ENCODE assay signal across 8 cellular contexts in genomic region chr9:33158555-33159057, GRCh38. TPM values are rescaled to one million over a fixed set of nuclear protein-coding genes. Genes with fewer than 3 reads are reported as not detected.
DNase-seq lines count a peak whose midpoint lies in the region; ATAC-seq and TF ChIP-seq lines count a peak whose summit lies in the region.

No MANE protein-coding gene starts in this region.

- peak overlapping the region; percentile 92 for H3K27ac Mint-ChIP-seq in activated naive CD8-positive, alpha-beta T cell treated with anti-CD3 and anti-CD28 coated beads for 36 hours
- peak overlapping the region; percentile 94 to 98 (median 98) for H3K27ac Mint-ChIP-seq in naive B cell

- peak overlapping the region; percentile 64 for H3K4me3 Mint-ChIP-seq in activated naive CD8-positive, alpha-beta T cell treated with anti-CD3 and anti-CD28 coated beads for 36 hours
- peak overlapping the region; percentile 71 to 93 (median 86) for H3K4me3 Mint-ChIP-seq in naive B cell

- peaks cover under 1% of the 10 kb centered on the region for H3K9me3 Mint-ChIP-seq in activated naive CD8-positive, alpha-beta T cell treated with anti-CD3 and anti-CD28 coated beads for 36 hours
- peaks cover 0 to 2% (median 0%) of the 10 kb centered on the region in 7 donors for H3K9me3 Mint-ChIP-seq in naive B cell

- TF ChIP-seq CTCF in AG04450 (IDR thresholded peaks at IDR 0.05; ENCODE audit: low read depth, low read length), result no peak

- H3K27ac ChIP-seq in AG04450 (ENCODE audit: low read depth, low read length), result peak overlapping the region; percentile 92

- CTCF ChIA-PET in AG04450 (lab: Charles Lee), result no interaction called here

- POLR2A ChIA-PET in AG04450 (lab: Yijun Ruan, JAX), result interaction anchor here (1.4 kb wide), 1 partner anchor 8 kb away, joined by 4 read pairs; the partner anchor contains the start of gene B4GALT1

- peaks cover 82% of the 10 kb centered on the region for H3K4me1 Mint-ChIP-seq in activated naive CD8-positive, alpha-beta T cell treated with anti-CD3 and anti-CD28 coated beads for 36 hours
- H3K4me1 Mint-ChIP-seq in naive B cell, result peaks cover 80 to 96% (median 86%) of the 10 kb centered on the region in 3 donors

- peaks cover 10% of the 10 kb centered on the region for H3K36me3 Mint-ChIP-seq in activated naive CD8-positive, alpha-beta T cell treated with anti-CD3 and anti-CD28 coated beads for 36 hours
- H3K36me3 Mint-ChIP-seq in naive B cell, result peaks cover 0 to 11% of the 10 kb centered on the region in 2 donors

- DNase-seq in AG04450 (ENCODE audit: low read depth, low spot score), result no peak
- no peak for DNase-seq in activated naive CD8-positive, alpha-beta T cell treated with anti-CD3 and anti-CD28 coated beads for 36 hours
- no peak for DNase-seq in naive B cell
- DNase-seq in COR-L47 (lab: John Stamatoyannopoulos, UW), result no peak
- DNase-seq in NCI-H1930 (lab: John Stamatoyannopoulos, UW), result no peak

- no peaks in the 10 kb centered on the region for H3K27me3 ChIP-seq in AG04450 (ENCODE audit: control insufficient read depth, insufficient read depth, low read length)

- ATAC-seq in GM21786 (IDR thresholded peaks at IDR 0.05; ENCODE audit: unreplicated experiment), result peak; percentile 19
- ATAC-seq in naive B cell (ENCODE audit: low read depth in 2 of 2), result peak in 1 of 2 donors; percentile 7
- no peak for ATAC-seq in HG03469 (IDR thresholded peaks at IDR 0.05; ENCODE audit: unreplicated experiment)
- ATAC-seq in GM21528 (IDR thresholded peaks at IDR 0.05; ENCODE audit: low FRiP score, unreplicated experiment), result no peak

- no peaks in the 10 kb centered on the region for H3K9me3 ChIP-seq in AG04450 (ENCODE audit: control insufficient read depth, insufficient read depth, low read length)

- no peaks in the 10 kb centered on the region for H3K27me3 Mint-ChIP-seq in activated naive CD8-positive, alpha-beta T cell treated with anti-CD3 and anti-CD28 coated beads for 36 hours
- H3K27me3 Mint-ChIP-seq in naive B cell, result no peaks in the 10 kb centered on the region

- H3K4me3 ChIP-seq in AG04450 (ENCODE audit: low read depth, low read length), result no peak overlapping the region

RNA-seq across cellular contexts. Expression of gene B4GALT1, which starts 8.5 kb away (rescaled TPM):
- polyA plus RNA-seq in AG04450 (2011; rRNA removed) (55.3 and 57.0 TPM in 2 replicates), naive B cell (ENCODE audit: low read depth in 6 of 6) (100 to 1,000 TPM in 1 of 6 donors, 10 to 100 TPM in 5; 30.4 to 112 (median 72.8) TPM)
- polyA minus RNA-seq in AG04450 (2011; rRNA and poly(A)+ RNA removed), result 64.4 and 70.9 TPM in 2 replicates
- 10 to 100 TPM; 33.5 to 35.0 TPM for total RNA-seq in activated naive CD8-positive, alpha-beta T cell treated with anti-CD3 and anti-CD28 coated beads for 36 hours
